Comparison of ENCODE assay signal across 1 cellular context in genomic region chr1:8754993-8755392, GRCh38.
TF ChIP-seq lines count a peak whose summit lies in the region.

No MANE protein-coding gene starts in this region.

TF ChIP-seq in SK-N-SH, 30 proteins besides CTCF, POLR2A, EP300 and RAD21 (continued from another document):
- TF ChIP-seq, protein P1, sequence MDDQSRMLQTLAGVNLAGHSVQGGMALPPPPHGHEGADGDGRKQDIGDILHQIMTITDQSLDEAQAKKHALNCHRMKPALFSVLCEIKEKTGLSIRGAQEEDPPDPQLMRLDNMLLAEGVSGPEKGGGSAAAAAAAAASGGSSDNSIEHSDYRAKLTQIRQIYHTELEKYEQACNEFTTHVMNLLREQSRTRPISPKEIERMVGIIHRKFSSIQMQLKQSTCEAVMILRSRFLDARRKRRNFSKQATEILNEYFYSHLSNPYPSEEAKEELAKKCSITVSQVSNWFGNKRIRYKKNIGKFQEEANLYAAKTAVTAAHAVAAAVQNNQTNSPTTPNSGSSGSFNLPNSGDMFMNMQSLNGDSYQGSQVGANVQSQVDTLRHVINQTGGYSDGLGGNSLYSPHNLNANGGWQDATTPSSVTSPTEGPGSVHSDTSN (IDR thresholded peaks at IDR 0.05) = peak; percentile 47
- TF ChIP-seq FOSL2 (IDR thresholded peaks at IDR 0.05; ENCODE audit: borderline replicate concordance, low read depth) (no peak), ZBTB33 (IDR thresholded peaks at IDR 0.05; ENCODE audit: borderline replicate concordance, low read depth) (no peak), JUND (IDR thresholded peaks at IDR 0.05) (no peak), TAF1 (IDR thresholded peaks at IDR 0.05; ENCODE audit: borderline replicate concordance, low read depth, low read length) (no peak), POLR2AphosphoS5 (IDR thresholded peaks at IDR 0.05; ENCODE audit: low read depth, low read length) (peak; percentile 61), NFIC (IDR thresholded peaks at IDR 0.05; ENCODE audit: borderline replicate concordance) (peak; percentile 29; the same call in 1 of the 2 replicates)
- TF ChIP-seq, protein P2, sequence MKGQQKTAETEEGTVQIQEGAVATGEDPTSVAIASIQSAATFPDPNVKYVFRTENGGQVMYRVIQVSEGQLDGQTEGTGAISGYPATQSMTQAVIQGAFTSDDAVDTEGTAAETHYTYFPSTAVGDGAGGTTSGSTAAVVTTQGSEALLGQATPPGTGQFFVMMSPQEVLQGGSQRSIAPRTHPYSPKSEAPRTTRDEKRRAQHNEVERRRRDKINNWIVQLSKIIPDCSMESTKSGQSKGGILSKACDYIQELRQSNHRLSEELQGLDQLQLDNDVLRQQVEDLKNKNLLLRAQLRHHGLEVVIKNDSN (IDR thresholded peaks at IDR 0.05; ENCODE audit: borderline replicate concordance, low read depth) = no peak
